ENCODE assay signal across 9 cellular contexts in the genomic region with DNA sequence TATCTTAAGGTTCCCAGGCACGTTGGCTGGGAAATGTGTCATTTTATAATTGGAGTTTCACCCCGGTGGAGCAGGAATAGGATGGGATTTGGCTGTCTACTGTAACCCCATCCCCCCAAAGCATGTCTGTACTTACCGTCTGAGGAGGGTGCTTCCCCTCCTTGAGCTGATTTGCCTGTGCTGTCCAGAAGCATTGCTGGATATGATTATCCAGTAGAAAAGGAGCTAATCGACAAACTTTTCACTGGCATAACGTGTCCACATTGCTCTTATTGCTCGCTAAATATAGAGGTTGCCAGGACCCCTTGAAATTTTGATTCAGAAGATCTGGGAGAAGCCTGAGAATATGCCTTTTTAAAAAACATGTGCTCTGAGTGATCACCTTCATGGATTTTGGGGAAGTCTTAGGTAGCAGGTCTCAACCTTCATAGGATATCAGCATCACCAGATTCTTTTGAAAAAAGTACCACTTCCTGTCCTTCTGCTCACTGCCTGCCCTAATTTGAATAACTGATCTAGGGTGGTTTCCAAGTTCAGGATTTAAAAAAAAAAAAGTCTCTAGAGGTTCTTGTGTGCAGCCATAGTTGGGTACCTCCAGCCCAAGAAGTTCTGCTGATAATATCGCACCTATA.
DNase-seq lines count a peak whose midpoint lies in the region; ATAC-seq and TF ChIP-seq lines count a peak whose summit lies in the region.
"Had no signal": no experiment of that assay in that cellular context is flagged by ENCODE, and none has a peak within 500 bp of the region (broad histone marks: within the 10 kb centered on the region; RNA-seq: fewer than 3 reads in every experiment).

No MANE protein-coding gene starts in this region.

- ATAC-seq in GM19438 (IDR thresholded peaks at IDR 0.05; ENCODE audit: low read depth, unreplicated experiment) (peak; percentile 82), HG03108 (IDR thresholded peaks at IDR 0.05; ENCODE audit: unreplicated experiment) (peak; percentile 82), left cardiac atrium (no peak)

- H3K4me1 ChIP-seq in mesendoderm (ENCODE audit: control insufficient read depth, low read depth, low read length), result no peaks in the 10 kb centered on the region

- no peak overlapping the region for H2BK120ac ChIP-seq in mesendoderm (ENCODE audit: low read depth, low read length)

- no peak overlapping the region for H2BK5ac ChIP-seq in mesendoderm (ENCODE audit: low read length)

- no peak overlapping the region for H2BK15ac ChIP-seq in mesendoderm (replicated peaks; ENCODE audit: low read depth)

- no peak overlapping the region for H4K8ac ChIP-seq in mesendoderm (ENCODE audit: low read depth, low read length)

- no peak overlapping the region for H2AK5ac ChIP-seq in mesendoderm (ENCODE audit: low read length)

- no peak overlapping the region for H3K23ac ChIP-seq in mesendoderm (ENCODE audit: low read length)

- WGBS in mesendoderm (ENCODE audit: extremely low coverage, insufficient coverage, low lambda C conversion rate), result no CpG with 5 or more reads among the region's 7 CpGs

- H3K56ac ChIP-seq in mesendoderm (ENCODE audit: low read length), result no peak overlapping the region

- no peak overlapping the region for H3K4me2 ChIP-seq in mesendoderm (ENCODE audit: low read length)

- H3K36me3 Mint-ChIP-seq in activated T-helper 1 cell treated with anti-CD3 and anti-CD28 coated beads, Interleukin-12 subunit alpha, Interleukin-12 subunit beta, Interleukin-2, Interleukin-4 antibody, amounts not matched to agents 30 ng/mL and 10 ng/mL and 1 ng/mL, durations not matched to agents 14 hours and 24 hours and 36 hours (ENCODE audit: low read depth), result peaks cover 7% of the 10 kb centered on the region

- no peak overlapping the region for H3K4ac ChIP-seq in mesendoderm (ENCODE audit: low read depth, low read length)

- H3K18ac ChIP-seq in mesendoderm (ENCODE audit: low read length), result no peak overlapping the region

- H3K27me3 Mint-ChIP-seq in activated T-helper 1 cell treated with anti-CD3 and anti-CD28 coated beads, Interleukin-12 subunit alpha, Interleukin-12 subunit beta, Interleukin-2, Interleukin-4 antibody, amounts not matched to agents 30 ng/mL and 10 ng/mL and 1 ng/mL, durations not matched to agents 14 hours and 24 hours and 36 hours (ENCODE audit: insufficient read depth), result no peaks in the 10 kb centered on the region

- H3K9ac ChIP-seq in mesendoderm (ENCODE audit: low read length), result no peak overlapping the region

- no peaks in the 10 kb centered on the region for H3K79me1 ChIP-seq in mesendoderm (ENCODE audit: low read length)

- DNase-seq in GM12864 (ENCODE audit: low read depth), result peak; percentile 62
- DNase-seq in activated T-helper 1 cell treated with anti-CD3 and anti-CD28 coated beads, Interleukin-12 subunit alpha, Interleukin-12 subunit beta, Interleukin-2, Interleukin-4 antibody, amounts not matched to agents 30 ng/mL and 10 ng/mL and 1 ng/mL, durations not matched to agents 14 hours and 24 hours and 36 hours (ENCODE audit: low spot score), result no peak
- no peak for DNase-seq in stimulated activated CD4-positive, alpha-beta T cell treated with anti-CD3 and anti-CD28 coated beads, Interleukin-12 subunit alpha, Interleukin-12 subunit beta, amount 100 ng/mL, for 4 hours
- no peak for DNase-seq in mesendoderm
- no peak for DNase-seq in dedifferentiated amniotic fluid mesenchymal stem cell (ENCODE audit: extremely low spot score)
- no peak for DNase-seq in left cardiac atrium
- DNase-seq: NCI-H187 treated with DMSO at 0.1 percent for 48 hours had no signal

- peaks cover 9% of the 10 kb centered on the region for H3K9me3 Mint-ChIP-seq in activated T-helper 1 cell treated with anti-CD3 and anti-CD28 coated beads, Interleukin-12 subunit alpha, Interleukin-12 subunit beta, Interleukin-2, Interleukin-4 antibody, amounts not matched to agents 30 ng/mL and 10 ng/mL and 1 ng/mL, durations not matched to agents 14 hours and 24 hours and 36 hours

- H3K27ac ChIP-seq in mesendoderm (ENCODE audit: low read depth, low read length), result no peak overlapping the region

- intact Hi-C loops in activated T-helper 1 cell treated with anti-CD3 and anti-CD28 coated beads, Interleukin-12 subunit alpha, Interleukin-12 subunit beta, Interleukin-2, Interleukin-4 antibody, amounts not matched to agents 30 ng/mL and 10 ng/mL and 1 ng/mL, durations not matched to agents 14 hours and 24 hours and 36 hours (cut with micrococcal nuclease), result loop anchor here (1.0 to 10.0 kb wide), 5 partner anchors 28 to 1074 kb away; a partner anchor contains a TSS
- intact Hi-C loops in left cardiac atrium (cut with DNase I), result no loop called here

- no peak for TF ChIP-seq CTCF in GM12864 (IDR thresholded peaks at IDR 0.05; ENCODE audit: low read depth, low read length, missing control alignments)

- H3K4me3 ChIP-seq in GM12864 (ENCODE audit: low read depth, low read length) (peak overlapping the region; percentile 49), mesendoderm (ENCODE audit: low read length) (no peak overlapping the region)

- no peak overlapping the region for H4K5ac ChIP-seq in mesendoderm (ENCODE audit: low read length)

- H3K27me3 ChIP-seq in mesendoderm (ENCODE audit: insufficient read depth, low read length, poor library complexity), result no peaks in the 10 kb centered on the region

- H3K27ac Mint-ChIP-seq in activated T-helper 1 cell treated with anti-CD3 and anti-CD28 coated beads, Interleukin-12 subunit alpha, Interleukin-12 subunit beta, Interleukin-2, Interleukin-4 antibody, amounts not matched to agents 30 ng/mL and 10 ng/mL and 1 ng/mL, durations not matched to agents 14 hours and 24 hours and 36 hours, result peak overlapping the region; percentile 99

- H3K79me2 ChIP-seq in mesendoderm (ENCODE audit: control insufficient read depth, insufficient read depth, low read length), result no peaks in the 10 kb centered on the region

- H3K36me3 ChIP-seq in mesendoderm (ENCODE audit: control insufficient read depth, insufficient read depth, low read length), result no peaks in the 10 kb centered on the region

- H3K4me3 Mint-ChIP-seq in activated T-helper 1 cell treated with anti-CD3 and anti-CD28 coated beads, Interleukin-12 subunit alpha, Interleukin-12 subunit beta, Interleukin-2, Interleukin-4 antibody, amounts not matched to agents 30 ng/mL and 10 ng/mL and 1 ng/mL, durations not matched to agents 14 hours and 24 hours and 36 hours, result peak overlapping the region; percentile 83

- H3K4me1 Mint-ChIP-seq in activated T-helper 1 cell treated with anti-CD3 and anti-CD28 coated beads, Interleukin-12 subunit alpha, Interleukin-12 subunit beta, Interleukin-2, Interleukin-4 antibody, amounts not matched to agents 30 ng/mL and 10 ng/mL and 1 ng/mL, durations not matched to agents 14 hours and 24 hours and 36 hours (ENCODE audit: low read depth), result peaks cover 71% of the 10 kb centered on the region

Comparison
In these comparisons a context has a peak if more than half of its experiments do, and no peak if none do; other contexts are left out.
1. ATAC-seq: peak in GM19438 (single experiment) and HG03108 (single experiment); none in left cardiac atrium (0 of 2).